8 cellular contexts compared by ENCODE assay signal in the genomic region with DNA sequence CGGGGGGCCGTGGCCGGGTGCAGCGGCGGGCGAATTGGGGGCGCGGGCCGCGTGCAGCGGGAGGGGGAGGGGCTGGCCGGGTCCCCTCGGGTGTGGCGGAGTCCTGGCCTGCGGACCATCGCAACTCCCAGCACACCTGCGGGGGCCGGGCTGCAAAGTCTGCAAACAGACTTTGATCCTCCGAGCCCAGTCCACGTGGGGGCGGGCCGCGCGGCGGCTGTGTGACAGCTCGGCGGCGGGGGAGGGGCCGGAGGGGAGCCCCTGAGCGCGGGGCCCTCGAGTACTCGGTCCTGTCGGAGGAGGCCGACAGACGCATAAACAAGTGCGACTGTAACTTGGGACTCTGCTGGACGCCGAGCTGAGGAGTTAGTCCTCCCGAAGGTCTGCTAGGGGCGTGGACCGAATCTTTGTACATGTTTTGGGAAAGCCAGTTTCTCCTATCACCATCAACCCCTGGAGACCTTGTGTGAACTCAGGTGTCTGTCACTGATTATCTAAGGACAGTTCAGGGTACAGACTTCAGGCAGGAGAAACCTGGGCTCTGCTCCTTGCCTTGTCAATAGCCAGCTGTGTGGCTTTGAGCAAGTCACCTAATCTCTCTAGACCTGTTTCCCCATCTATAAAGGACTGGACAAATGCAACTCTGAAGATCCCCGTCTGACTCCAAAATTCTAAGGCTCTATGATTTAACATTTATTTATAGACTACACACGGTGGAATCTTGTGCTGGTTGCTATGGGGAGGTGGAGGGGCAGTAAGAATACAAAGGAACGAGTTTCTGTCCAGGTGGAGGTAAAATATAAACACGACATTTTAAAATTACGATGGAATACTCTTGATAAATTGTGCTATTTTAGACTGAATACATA. TPM values are rescaled to one million over a fixed set of nuclear protein-coding genes. Genes with fewer than 3 reads are reported as not detected.
DNase-seq lines count a peak whose midpoint lies in the region; ATAC-seq and TF ChIP-seq lines count a peak whose summit lies in the region.

No MANE protein-coding gene starts in this region.

- H3K4me2 ChIP-seq in DND-41 (ENCODE audit: insufficient read depth, low read length) = peak overlapping the region; percentile 98

- H3K4me1 ChIP-seq in DND-41 (ENCODE audit: insufficient read depth, low read length) (peaks cover 37% of the 10 kb centered on the region), ascending aorta (peaks cover 9 to 39% of the 10 kb centered on the region in 2 donors)

- H3K4me3 ChIP-seq in DND-41 (ENCODE audit: low read depth in 1 of 2, low read length in 2 of 2) (peak overlapping the region; percentile 21 to 95; a peak in 3 of 4 replicates), ascending aorta (peak overlapping the region; percentile 61 to 73)

- H3K27me3 ChIP-seq in DND-41 (ENCODE audit: insufficient read depth, low read length, poor library complexity) = no peaks in the 10 kb centered on the region
- H3K27me3 ChIP-seq in ascending aorta = no peaks in the 10 kb centered on the region

- DNase-seq in DND-41 (no peak), NCI-H82 (lab: John Stamatoyannopoulos, UW) (peak; percentile 94), ascending aorta (ENCODE audit: low spot score in 2 of 2) (peak in 1 of 2 donors; percentile 90), inferior parietal cortex (ENCODE audit: extremely low spot score) (peak; percentile 63), GM13977 (ENCODE audit: low spot score) (no peak)
- no peak for DNase-seq in stimulated activated naive CD8-positive, alpha-beta T cell treated with anti-CD3 and anti-CD28 coated beads, Interleukin-15, Interleukin-2, amounts not matched to agents 100 U/mL and 50 U/mL, for 24 hours

- in situ Hi-C loops in GM13977 (cut with MboI; ENCODE audit: low pct_unique_long_range_greater_than_20kb, low sequenced_read_pairs, unreplicated experiment) = no loop called here

- peaks cover 26% of the 10 kb centered on the region for H3K79me2 ChIP-seq in DND-41 (ENCODE audit: insufficient read depth, low read length)

- H3K9me3 ChIP-seq in DND-41 (ENCODE audit: insufficient read depth, low read length, severe bottlenecking) (no peaks in the 10 kb centered on the region), ascending aorta (no peaks in the 10 kb centered on the region)

- H2AFZ ChIP-seq in DND-41 (ENCODE audit: low read depth, low read length) = peak overlapping the region; percentile 71

- peak overlapping the region; percentile 81 for H3K9ac ChIP-seq in DND-41 (ENCODE audit: low read depth, low read length)

- H3K27ac ChIP-seq in DND-41 (ENCODE audit: low read length) (peak overlapping the region; percentile 1; the same call in 1 of the 2 replicates), ascending aorta (peak overlapping the region; percentile 84 to 97)

- intact Hi-C loops in ascending aorta (cut with DNase I) = loop anchor here (1.0 to 5.0 kb wide), 10 partner anchors 34 to 705 kb away; a partner anchor contains a TSS

- TF ChIP-seq CTCF in DND-41 (IDR thresholded peaks at IDR 0.05; ENCODE audit: borderline replicate concordance, extremely low read depth, low read length, poor library complexity, severe bottlenecking) (no peak), ascending aorta (IDR thresholded peaks at IDR 0.05) (no peak), GM13977 (IDR thresholded peaks at IDR 0.05; ENCODE audit: extremely low read depth, insufficient read depth, missing control alignments) (no peak)

- H3K36me3 ChIP-seq in DND-41 (ENCODE audit: insufficient read depth, low read length) (peaks cover 12% of the 10 kb centered on the region), ascending aorta (peaks cover 8 to 10% of the 10 kb centered on the region in 2 donors)

- ATAC-seq in DND-41 (ENCODE audit: insufficient read depth, low read depth) = peak; percentile 55
- peak; percentile 35 for ATAC-seq in GM19351 (IDR thresholded peaks at IDR 0.05; ENCODE audit: unreplicated experiment)
- peak; percentile 43 for ATAC-seq in HG03342 (IDR thresholded peaks at IDR 0.05; ENCODE audit: unreplicated experiment)
- peak; percentile 55 for ATAC-seq in stimulated activated naive CD8-positive, alpha-beta T cell treated with anti-CD3 and anti-CD28 coated beads, Interleukin-15, Interleukin-2, amounts not matched to agents 100 U/mL and 50 U/mL, for 24 hours

- H4K20me1 ChIP-seq in DND-41 (ENCODE audit: insufficient read depth, low read length) = peaks cover 25% of the 10 kb centered on the region; the same call in 1 of the 2 replicates

RNA-seq across cellular contexts. Expression of a gene that starts 0.7 kb away (rescaled TPM):
- total RNA-seq in ascending aorta = 8.9 TPM

Comparison
In these comparisons a context has a peak if more than half of its experiments do, and no peak if none do; other contexts are left out.
1. DNase-seq: peak in NCI-H82 (single experiment) and inferior parietal cortex (single experiment); none in DND-41 (single experiment), stimulated activated naive CD8-positive, alpha-beta T cell treated with anti-CD3 and anti-CD28 coated beads, Interleukin-15, Interleukin-2, amounts not matched to agents 100 U/mL and 50 U/mL, for 24 hours (single experiment) and GM13977 (single experiment).
2. Peak in every context shown above with its lines, with median percentiles within 50 percentile points of each other: ATAC-seq.